ENCODE assay signal across 13 cellular contexts in the genomic region with DNA sequence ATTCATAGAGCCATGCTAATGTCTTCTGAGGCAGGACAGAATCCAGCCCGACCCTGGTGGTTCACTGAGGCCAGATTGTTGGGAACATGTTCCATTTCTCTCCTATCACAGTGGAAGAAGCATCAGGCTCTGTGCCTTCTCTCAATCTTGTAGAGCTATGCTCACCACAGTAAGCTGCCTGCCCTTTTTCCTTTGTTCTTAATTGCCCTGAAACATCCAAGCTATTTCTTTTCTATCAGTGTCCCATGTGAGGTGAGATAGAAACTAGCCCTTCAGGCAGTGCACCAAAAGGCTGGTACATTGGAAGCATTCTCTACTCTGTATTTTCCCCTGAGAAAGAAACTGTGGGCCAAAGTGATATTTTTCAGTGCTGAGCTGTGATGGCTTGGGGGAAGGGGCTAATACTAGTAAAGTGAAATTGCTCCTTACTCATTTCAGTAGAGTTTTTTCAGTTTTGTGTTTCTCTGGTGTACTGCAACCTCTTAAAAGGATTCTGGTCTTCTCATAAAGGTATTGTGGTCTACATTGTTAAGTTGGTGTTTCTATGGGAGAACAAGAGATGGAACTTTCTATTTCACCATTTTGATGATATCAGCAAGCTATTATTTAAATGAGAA.
DNase-seq lines count a peak whose midpoint lies in the region; ATAC-seq, FAIRE-seq and TF ChIP-seq lines count a peak whose summit lies in the region.
"Had no signal": no experiment of that assay in that cellular context is flagged by ENCODE, and none has a peak within 500 bp of the region (broad histone marks: within the 10 kb centered on the region; RNA-seq: fewer than 3 reads in every experiment).

No MANE protein-coding gene starts in this region.

- POLR2A ChIA-PET in A549 (lab: Yijun Ruan, JAX) = no interaction called here

- TF ChIP-seq CTCF in A549 (IDR thresholded peaks at IDR 0.05) (no peak), right atrium auricular region (IDR thresholded peaks at IDR 0.05) (no peak)

- DNase-seq in A549 (ENCODE audit: low read depth in 1 of 2, low spot score in 1 of 2) (no peak), kidney tubule cell (ENCODE audit: low spot score) (no peak), right atrium auricular region (ENCODE audit: low spot score) (no peak), mucosa of gallbladder (ENCODE audit: low spot score) (no peak)
- no peak for DNase-seq in activated effector memory CD4-positive, alpha-beta T cell treated with anti-CD3 and anti-CD28 coated beads, Interleukin-2, amount 50 U/mL, for 16 hours
- DNase-seq: activated gamma-delta T cell treated with Interleukin-2 at 50 U/mL for 16 hours, GDM1, NCI-H2081 had no signal

- H3K27me3 ChIP-seq in right atrium auricular region = no peaks in the 10 kb centered on the region

- peak; percentile 86 for FAIRE-seq in A549 (lab: Jason Lieb, UNC)

- no peaks in the 10 kb centered on the region for H3K36me3 ChIP-seq in right atrium auricular region
- H3K36me3 ChIP-seq: prostate gland had no signal

- no peak overlapping the region for H3K4me3 ChIP-seq in A549
- no peak overlapping the region for H3K4me3 ChIP-seq in right atrium auricular region
- H3K4me3 ChIP-seq: lung, prostate gland had no signal

- H3K9me3 ChIP-seq in A549 = no peaks in the 10 kb centered on the region
- H3K9me3 ChIP-seq in right atrium auricular region = peaks cover 0 to 16% of the 10 kb centered on the region in 2 donors
- H3K9me3 ChIP-seq: prostate gland had no signal

- H3K27ac ChIP-seq in A549 (no peak overlapping the region), right atrium auricular region (no peak overlapping the region)
- H3K27ac ChIP-seq: prostate gland had no signal

- no peak for ATAC-seq in A549
- ATAC-seq in GM18907 (IDR thresholded peaks at IDR 0.05; ENCODE audit: unreplicated experiment) = peak; percentile 93
- peak; percentile 95 for ATAC-seq in GM21786 (IDR thresholded peaks at IDR 0.05; ENCODE audit: unreplicated experiment)
- peak; percentile 95 for ATAC-seq in HG03175 (IDR thresholded peaks at IDR 0.05; ENCODE audit: unreplicated experiment)

- H3K4me2 ChIP-seq in A549 = no peak overlapping the region

- WGBS in A549 (ENCODE audit: missing lambda C conversion rate) = 40% methylated on average over 1 of the region's 1 CpG

- TF ChIP-seq RAD21 in A549 (conservative IDR thresholded peaks at IDR 0.05 in 1 of 2, IDR thresholded peaks at IDR 0.05 in 1 of 2) = no peak

- no peaks in the 10 kb centered on the region for H3K4me1 ChIP-seq in A549
- no peaks in the 10 kb centered on the region for H3K4me1 ChIP-seq in right atrium auricular region
- H3K4me1 ChIP-seq: prostate gland had no signal

- no peak for TF ChIP-seq EP300 in A549 (IDR thresholded peaks at IDR 0.05)

- CTCF ChIA-PET in A549 (lab: Yijun Ruan, JAX) = no interaction called here

- no peak for TF ChIP-seq POLR2A in A549 (IDR thresholded peaks at IDR 0.05; ENCODE audit: low read length)

TF ChIP-seq in A549, 52 proteins besides CTCF, POLR2A, EP300 and RAD21:
- TF ChIP-seq FOSL2 (IDR thresholded peaks at IDR 0.05) (no peak), FOSL2 (CRISPR knock-in tag; IDR thresholded peaks at IDR 0.05) (no peak), PHF8 (IDR thresholded peaks at IDR 0.05; ENCODE audit: borderline replicate concordance, low read depth) (no peak), TP53 (CRISPR knock-in tag; IDR thresholded peaks at IDR 0.05) (no peak), ESRRA (IDR thresholded peaks at IDR 0.05; ENCODE audit: borderline replicate concordance, low read length) (no peak), MAZ (IDR thresholded peaks at IDR 0.05; ENCODE audit: borderline replicate concordance, low read depth, low read length) (no peak), NFE2L2 (conservative IDR thresholded peaks at IDR 0.05; ENCODE audit: low read length) (no peak), RFX5 (IDR thresholded peaks at IDR 0.05) (no peak), ZSCAN20 (CRISPR knock-in tag; IDR thresholded peaks at IDR 0.05) (no peak), KDM1A (IDR thresholded peaks at IDR 0.05; ENCODE audit: low read depth) (no peak), RARB (CRISPR knock-in tag; IDR thresholded peaks at IDR 0.05) (no peak), ZC3H11A (IDR thresholded peaks at IDR 0.05) (no peak), JUN (IDR thresholded peaks at IDR 0.05) (no peak), EHF (CRISPR knock-in tag; IDR thresholded peaks at IDR 0.05) (no peak)
- TF ChIP-seq, protein P1, sequence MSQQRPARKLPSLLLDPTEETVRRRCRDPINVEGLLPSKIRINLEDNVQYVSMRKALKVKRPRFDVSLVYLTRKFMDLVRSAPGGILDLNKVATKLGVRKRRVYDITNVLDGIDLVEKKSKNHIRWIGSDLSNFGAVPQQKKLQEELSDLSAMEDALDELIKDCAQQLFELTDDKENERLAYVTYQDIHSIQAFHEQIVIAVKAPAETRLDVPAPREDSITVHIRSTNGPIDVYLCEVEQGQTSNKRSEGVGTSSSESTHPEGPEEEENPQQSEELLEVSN (IDR thresholded peaks at IDR 0.05; ENCODE audit: borderline replicate concordance, low read depth) = no peak
- TF ChIP-seq, protein P2, sequence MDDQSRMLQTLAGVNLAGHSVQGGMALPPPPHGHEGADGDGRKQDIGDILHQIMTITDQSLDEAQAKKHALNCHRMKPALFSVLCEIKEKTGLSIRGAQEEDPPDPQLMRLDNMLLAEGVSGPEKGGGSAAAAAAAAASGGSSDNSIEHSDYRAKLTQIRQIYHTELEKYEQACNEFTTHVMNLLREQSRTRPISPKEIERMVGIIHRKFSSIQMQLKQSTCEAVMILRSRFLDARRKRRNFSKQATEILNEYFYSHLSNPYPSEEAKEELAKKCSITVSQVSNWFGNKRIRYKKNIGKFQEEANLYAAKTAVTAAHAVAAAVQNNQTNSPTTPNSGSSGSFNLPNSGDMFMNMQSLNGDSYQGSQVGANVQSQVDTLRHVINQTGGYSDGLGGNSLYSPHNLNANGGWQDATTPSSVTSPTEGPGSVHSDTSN (IDR thresholded peaks at IDR 0.05) = no peak
- TF ChIP-seq, protein P3, sequence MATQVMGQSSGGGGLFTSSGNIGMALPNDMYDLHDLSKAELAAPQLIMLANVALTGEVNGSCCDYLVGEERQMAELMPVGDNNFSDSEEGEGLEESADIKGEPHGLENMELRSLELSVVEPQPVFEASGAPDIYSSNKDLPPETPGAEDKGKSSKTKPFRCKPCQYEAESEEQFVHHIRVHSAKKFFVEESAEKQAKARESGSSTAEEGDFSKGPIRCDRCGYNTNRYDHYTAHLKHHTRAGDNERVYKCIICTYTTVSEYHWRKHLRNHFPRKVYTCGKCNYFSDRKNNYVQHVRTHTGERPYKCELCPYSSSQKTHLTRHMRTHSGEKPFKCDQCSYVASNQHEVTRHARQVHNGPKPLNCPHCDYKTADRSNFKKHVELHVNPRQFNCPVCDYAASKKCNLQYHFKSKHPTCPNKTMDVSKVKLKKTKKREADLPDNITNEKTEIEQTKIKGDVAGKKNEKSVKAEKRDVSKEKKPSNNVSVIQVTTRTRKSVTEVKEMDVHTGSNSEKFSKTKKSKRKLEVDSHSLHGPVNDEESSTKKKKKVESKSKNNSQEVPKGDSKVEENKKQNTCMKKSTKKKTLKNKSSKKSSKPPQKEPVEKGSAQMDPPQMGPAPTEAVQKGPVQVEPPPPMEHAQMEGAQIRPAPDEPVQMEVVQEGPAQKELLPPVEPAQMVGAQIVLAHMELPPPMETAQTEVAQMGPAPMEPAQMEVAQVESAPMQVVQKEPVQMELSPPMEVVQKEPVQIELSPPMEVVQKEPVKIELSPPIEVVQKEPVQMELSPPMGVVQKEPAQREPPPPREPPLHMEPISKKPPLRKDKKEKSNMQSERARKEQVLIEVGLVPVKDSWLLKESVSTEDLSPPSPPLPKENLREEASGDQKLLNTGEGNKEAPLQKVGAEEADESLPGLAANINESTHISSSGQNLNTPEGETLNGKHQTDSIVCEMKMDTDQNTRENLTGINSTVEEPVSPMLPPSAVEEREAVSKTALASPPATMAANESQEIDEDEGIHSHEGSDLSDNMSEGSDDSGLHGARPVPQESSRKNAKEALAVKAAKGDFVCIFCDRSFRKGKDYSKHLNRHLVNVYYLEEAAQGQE (IDR thresholded peaks at IDR 0.05) = no peak

Comparison
In these comparisons a context has a peak if more than half of its experiments do, and no peak if none do; other contexts are left out.
1. ATAC-seq: peak in GM18907 (single experiment), GM21786 (single experiment) and HG03175 (single experiment); none in A549 (0 of 2).